9 cellular contexts compared by ENCODE assay signal in genomic region chr2:176079851-176080539, GRCh38. TPM values are rescaled to one million over a fixed set of nuclear protein-coding genes. Genes with fewer than 3 reads are reported as not detected.
A peak's percentile ranks its signal among the peaks of the same experiment; 100 is the strongest.
DNase-seq lines count a peak whose midpoint lies in the region; ATAC-seq and TF ChIP-seq lines count a peak whose summit lies in the region.
"Had no signal": no experiment of that assay in that cellular context is flagged by ENCODE, and none has a peak within 500 bp of the region (broad histone marks: within the 10 kb centered on the region; RNA-seq: fewer than 3 reads in every experiment).

No MANE protein-coding gene starts in this region.

- H3K9me2 ChIP-seq in GM23338 (ENCODE audit: insufficient read depth): no peaks in the 10 kb centered on the region

- no peak overlapping the region for H4K8ac ChIP-seq in mesendoderm (ENCODE audit: low read depth, low read length)

- peaks cover 4% of the 10 kb centered on the region; the same call in 1 of the 3 replicates for H3K36me3 Mint-ChIP-seq in GM23338 (ENCODE audit: low read depth)

- peaks cover 43% of the 10 kb centered on the region for H3K4me1 Mint-ChIP-seq in GM23338

- ATAC-seq in GM23338 (peak; percentile 71), HG03025 (IDR thresholded peaks at IDR 0.05; ENCODE audit: low FRiP score, unreplicated experiment) (no peak), GM18870 (IDR thresholded peaks at IDR 0.05; ENCODE audit: unreplicated experiment) (no peak)

- H3K4ac ChIP-seq in mesendoderm (ENCODE audit: low read depth, low read length): no peak overlapping the region

- H3K18ac ChIP-seq in mesendoderm (ENCODE audit: low read length): no peak overlapping the region

- H2BK15ac ChIP-seq in mesendoderm (replicated peaks; ENCODE audit: low read depth): no peak overlapping the region

- TF ChIP-seq CTCF in GM23338 (conservative IDR thresholded peaks at IDR 0.05; ENCODE audit: low read depth in 2 of 2) (peak; percentile 88 to 92), choroid plexus epithelial cell (conservative IDR thresholded peaks at IDR 0.05; ENCODE audit: low read depth, low read length) (peak; percentile 24)

- peak overlapping the region; percentile 91 for H3K4me2 ChIP-seq in GM23338
- H3K4me2 ChIP-seq in mesendoderm (ENCODE audit: low read length): peak overlapping the region; percentile 46

- peaks cover 96% of the 10 kb centered on the region for H3K27me3 Mint-ChIP-seq in GM23338 (ENCODE audit: insufficient read depth, low read depth, poor library complexity)

- peaks cover 9% of the 10 kb centered on the region; the same call in 2 of the 3 replicates for H3K9me3 Mint-ChIP-seq in GM23338

- H4K20me1 ChIP-seq in GM23338 (replicated peaks; ENCODE audit: insufficient read depth): peaks cover 42% of the 10 kb centered on the region

- no peak overlapping the region for H2BK120ac ChIP-seq in mesendoderm (ENCODE audit: low read depth, low read length)

- no peak overlapping the region for H2AK5ac ChIP-seq in mesendoderm (ENCODE audit: low read length)

- peak overlapping the region; percentile 98 for H2AFZ ChIP-seq in GM23338

- H2BK5ac ChIP-seq in mesendoderm (ENCODE audit: low read length): no peak overlapping the region

- peaks cover 33% of the 10 kb centered on the region for H3K4me1 ChIP-seq in GM23338 (ENCODE audit: insufficient read depth)
- H3K4me1 ChIP-seq in mesendoderm (ENCODE audit: control insufficient read depth, low read depth, low read length): peaks cover 4% of the 10 kb centered on the region

- H3K56ac ChIP-seq in mesendoderm (ENCODE audit: low read length): no peak overlapping the region

- H3K79me2 ChIP-seq in GM23338 (replicated peaks; ENCODE audit: insufficient read depth) (no peaks in the 10 kb centered on the region), mesendoderm (ENCODE audit: control insufficient read depth, insufficient read depth, low read length) (no peaks in the 10 kb centered on the region)

- H3K9ac ChIP-seq in mesendoderm (ENCODE audit: low read length): no peak overlapping the region

- no peak overlapping the region for H3K23ac ChIP-seq in mesendoderm (ENCODE audit: low read length)

- peaks cover 32% of the 10 kb centered on the region for H3F3A ChIP-seq in GM23338 (replicated peaks; ENCODE audit: low read depth)

- DNase-seq in AG20443 (ENCODE audit: low spot score) (peak; percentile 87), GM23338 (ENCODE audit: low spot score) (peak; percentile 86), NCI-H82 treated with DMSO at 0.1 percent for 48 hours (lab: John Stamatoyannopoulos, UW; ENCODE audit: unreplicated experiment) (peak; percentile 83), choroid plexus epithelial cell (ENCODE audit: low read depth) (peak; percentile 10), mesendoderm (peak; percentile 84), middle frontal gyrus (ENCODE audit: extremely low spot score, low spot score) (no peak)

- H3K79me1 ChIP-seq in mesendoderm (ENCODE audit: low read length): no peaks in the 10 kb centered on the region

- peak overlapping the region; percentile 68 for H3K4me3 Mint-ChIP-seq in GM23338

- no peak overlapping the region for H3K27ac Mint-ChIP-seq in GM23338

- peak overlapping the region; percentile 58 for H3K4me3 ChIP-seq in GM23338
- H3K4me3 ChIP-seq in choroid plexus epithelial cell (ENCODE audit: low read depth, low read length): no peak overlapping the region
- H3K4me3 ChIP-seq in mesendoderm (ENCODE audit: low read length): no peak overlapping the region

- H3K27ac ChIP-seq in GM23338 (ENCODE audit: low read depth): no peak overlapping the region
- H3K27ac ChIP-seq in mesendoderm (ENCODE audit: low read depth, low read length): no peak overlapping the region

- no CpG with 5 or more reads among the region's 85 CpGs for whole genome bisulfite sequencing in mesendoderm (ENCODE audit: extremely low coverage, insufficient coverage, low lambda C conversion rate)

- H3K36me3 ChIP-seq in GM23338 (ENCODE audit: insufficient read depth): no peaks in the 10 kb centered on the region
- H3K36me3 ChIP-seq in mesendoderm (ENCODE audit: control insufficient read depth, insufficient read depth, low read length): no peaks in the 10 kb centered on the region

- H3K27me3 ChIP-seq in GM23338 (ENCODE audit: insufficient read depth): peaks cover 98% of the 10 kb centered on the region
- H3K27me3 ChIP-seq in mesendoderm (ENCODE audit: insufficient read depth, low read length, poor library complexity): peaks cover 80% of the 10 kb centered on the region

- no peak overlapping the region for H4K5ac ChIP-seq in mesendoderm (ENCODE audit: low read length)

TF ChIP-seq in GM23338, 12 proteins besides CTCF, POLR2A, EP300 and RAD21:
- peak; percentile 72 for TF ChIP-seq CREB1 (CRISPR knock-in tag; IDR thresholded peaks at IDR 0.05; ENCODE audit: low read depth)
- TF ChIP-seq JUNB (IDR thresholded peaks at IDR 0.05; ENCODE audit: unreplicated experiment): no peak
- no peak for TF ChIP-seq REST (IDR thresholded peaks at IDR 0.05; ENCODE audit: unreplicated experiment)
- TF ChIP-seq ETS1 (IDR thresholded peaks at IDR 0.05): no peak
- TF ChIP-seq EZH2 (IDR thresholded peaks at IDR 0.05; ENCODE audit: low read depth, unreplicated experiment): no peak
TF ChIP-seq in GM23338: peak in this region for 1.

RNA-seq across cellular contexts. Expression of gene EVX2, which starts 3.8 kb away (rescaled TPM):
- total RNA-seq in GM23338 (2014; rRNA removed; shearing (Covaris generic)): 0.03 and 0.04 TPM in 2 replicates
- polyA plus RNA-seq in GM23338 (2016; fragmentation: Nextera tagmentation; extraction: Ambion mirVana): not detected in 2 replicates
- polyA plus RNA-seq in mesendoderm (2013, experiment 1 of 2): 0.01 TPM
- not detected for polyA plus RNA-seq in mesendoderm (2013, experiment 2 of 2)
- total RNA-seq: pulmonary artery endothelial cell had no signal

RNA-seq across cellular contexts. Expression of gene HOXD13, which starts 12.5 kb away (rescaled TPM):
- 0.47 TPM in 1 of 2 replicates, not detected in the other for total RNA-seq in GM23338 (2014; rRNA removed; shearing (Covaris generic))
- polyA plus RNA-seq in GM23338 (2016; fragmentation: Nextera tagmentation; extraction: Ambion mirVana): not detected in 2 replicates
- 0.18 TPM for polyA plus RNA-seq in mesendoderm (2013, experiment 1 of 2)
- 0.10 TPM for polyA plus RNA-seq in mesendoderm (2013, experiment 2 of 2)
- total RNA-seq: pulmonary artery endothelial cell had no signal

RNA-seq across cellular contexts. Expression of gene HOXD12, which starts 19.6 kb away (rescaled TPM):
- total RNA-seq in GM23338 (2014; rRNA removed; shearing (Covaris generic)): not detected in 2 replicates
- not detected in 2 replicates for polyA plus RNA-seq in GM23338 (2016; fragmentation: Nextera tagmentation; extraction: Ambion mirVana)
- not detected for polyA plus RNA-seq in mesendoderm (2013, experiment 1 of 2)
- not detected for polyA plus RNA-seq in mesendoderm (2013, experiment 2 of 2)
- total RNA-seq: pulmonary artery endothelial cell had no signal

RNA-seq across cellular contexts. Expression of gene HOXD11, which starts 27.1 kb away (rescaled TPM):
- total RNA-seq in GM23338 (2014; rRNA removed; shearing (Covaris generic)): not detected in 2 replicates
- polyA plus RNA-seq in GM23338 (2016; fragmentation: Nextera tagmentation; extraction: Ambion mirVana): not detected in 2 replicates
- polyA plus RNA-seq in mesendoderm (2013, experiment 1 of 2): 0.08 TPM
- 0.08 TPM for polyA plus RNA-seq in mesendoderm (2013, experiment 2 of 2)
- total RNA-seq: pulmonary artery endothelial cell had no signal

RNA-seq across cellular contexts. Expression of gene HOXD10, which starts 36.6 kb away (rescaled TPM):
- total RNA-seq in GM23338 (2014; rRNA removed; shearing (Covaris generic)): not detected in 2 replicates
- polyA plus RNA-seq in GM23338 (2016; fragmentation: Nextera tagmentation; extraction: Ambion mirVana): not detected in 2 replicates
- not detected for polyA plus RNA-seq in mesendoderm (2013, experiment 1 of 2)
- polyA plus RNA-seq in mesendoderm (2013, experiment 2 of 2): not detected
- total RNA-seq: pulmonary artery endothelial cell had no signal
